Comparison of ENCODE assay signal across 1 cellular context in genomic region chr9:123360161-123361085, GRCh38.
A peak's percentile ranks its signal among the peaks of the same experiment; 100 is the strongest.
TF ChIP-seq lines count a peak whose summit lies in the region.

No MANE protein-coding gene starts in this region.

TF ChIP-seq in K562, 482 proteins besides CTCF, POLR2A, EP300 and RAD21 (continued from another document and continues in another):
- TF ChIP-seq TFAP4 (CRISPR knock-in tag; IDR thresholded peaks at IDR 0.05; ENCODE audit: borderline replicate concordance), result peak; percentile 88
- TF ChIP-seq NR4A1 (CRISPR knock-in tag; IDR thresholded peaks at IDR 0.05), result no peak
- peak; percentile 56; the same call in 1 of the 2 replicates for TF ChIP-seq NR4A1 (tag; IDR thresholded peaks at IDR 0.05)
- TF ChIP-seq TCF7L2 (IDR thresholded peaks at IDR 0.05; ENCODE audit: low read depth, low read length), result no peak
- TF ChIP-seq NFE2L1 (tag; IDR thresholded peaks at IDR 0.05; ENCODE audit: borderline replicate concordance, low read depth), result no peak
- no peak for TF ChIP-seq WHSC1 (IDR thresholded peaks at IDR 0.05; ENCODE audit: low read length)
- 0 out of 2 replicates have a peak, but pooled peaks have one; percentile 16 for TF ChIP-seq ELF4 (CRISPR knock-in tag; IDR thresholded peaks at IDR 0.05)
- TF ChIP-seq NFATC3 (IDR thresholded peaks at IDR 0.05), result no peak
- TF ChIP-seq NONO (IDR thresholded peaks at IDR 0.05; ENCODE audit: low read depth in 2 of 2, low read length in 1 of 2), result no peak
- no peak for TF ChIP-seq DEAF1 (CRISPR knock-in tag; IDR thresholded peaks at IDR 0.05)
- no peak for TF ChIP-seq KHSRP (IDR thresholded peaks at IDR 0.05)
- TF ChIP-seq SIRT6 (IDR thresholded peaks at IDR 0.05; ENCODE audit: low read depth, low read length), result no peak
- 0 out of 2 replicates have a peak, but pooled peaks have one; percentile 37 for TF ChIP-seq POLR2G (IDR thresholded peaks at IDR 0.05; ENCODE audit: low read depth, low read length)
- TF ChIP-seq CBX1 (IDR thresholded peaks at IDR 0.05; ENCODE audit: low read depth), result no peak
- no peak for TF ChIP-seq SNAPC5 (CRISPR knock-in tag; IDR thresholded peaks at IDR 0.05)
- no peak for TF ChIP-seq ZNF277 (CRISPR knock-in tag; IDR thresholded peaks at IDR 0.05; ENCODE audit: borderline replicate concordance)
- no peak for TF ChIP-seq CBX8 (IDR thresholded peaks at IDR 0.05; ENCODE audit: borderline replicate concordance, extremely low read depth, low read depth, low read length, poor library complexity, severe bottlenecking)
- TF ChIP-seq ZKSCAN8 (CRISPR knock-in tag; IDR thresholded peaks at IDR 0.05), result no peak
- TF ChIP-seq CEBPZ (IDR thresholded peaks at IDR 0.05; ENCODE audit: borderline replicate concordance, low read depth, low read length), result no peak
- no peak for TF ChIP-seq ESRRB (CRISPR knock-in tag; IDR thresholded peaks at IDR 0.05; ENCODE audit: borderline replicate concordance)
- no peak for TF ChIP-seq TCFL5 (CRISPR knock-in tag; conservative IDR thresholded peaks at IDR 0.05)
- peak; percentile 98 for TF ChIP-seq RFX1 (IDR thresholded peaks at IDR 0.05)
- TF ChIP-seq ZHX1 (conservative IDR thresholded peaks at IDR 0.05; ENCODE audit: low read length), result no peak
- TF ChIP-seq NR2C1 (IDR thresholded peaks at IDR 0.05), result peak; percentile 61; the same call in 1 of the 2 replicates
- peak; percentile 69 for TF ChIP-seq NR2C1 (tag; IDR thresholded peaks at IDR 0.05)
- 0 out of 2 replicates have a peak, but pooled peaks have one; percentile 19 for TF ChIP-seq ATF3 (IDR thresholded peaks at IDR 0.05)
- TF ChIP-seq ATF3 (CRISPR knock-in tag; conservative IDR thresholded peaks at IDR 0.05), result no peak
- no peak for TF ChIP-seq ZNF408 (CRISPR knock-in tag; IDR thresholded peaks at IDR 0.05; ENCODE audit: low read depth)
- 0 out of 2 replicates have a peak, but pooled peaks have one; percentile 20 for TF ChIP-seq KLF13 (tag; IDR thresholded peaks at IDR 0.05; ENCODE audit: borderline replicate concordance, low read depth)
- no peak for TF ChIP-seq ZNF133 (CRISPR knock-in tag; IDR thresholded peaks at IDR 0.05)
- peak; percentile 71 for TF ChIP-seq ARID1B (IDR thresholded peaks at IDR 0.05)
- no peak for TF ChIP-seq ZNF589 (CRISPR knock-in tag; IDR thresholded peaks at IDR 0.05; ENCODE audit: low read depth)
- TF ChIP-seq CBFB (CRISPR knock-in tag; IDR thresholded peaks at IDR 0.05), result 0 out of 2 replicates have a peak, but pooled peaks have one; percentile 48
- TF ChIP-seq KDM2B (CRISPR knock-in tag; IDR thresholded peaks at IDR 0.05), result no peak
- TF ChIP-seq ZBED1 (IDR thresholded peaks at IDR 0.05), result no peak
- peak in 1 of 2 experiments; percentile 29; a peak in 1 of 4 replicates for TF ChIP-seq SRF (CRISPR knock-in tag; IDR thresholded peaks at IDR 0.05)
- no peak for TF ChIP-seq MXD1 (CRISPR knock-in tag; IDR thresholded peaks at IDR 0.05; ENCODE audit: borderline replicate concordance, poor library complexity, severe bottlenecking)
- TF ChIP-seq YBX1 (IDR thresholded peaks at IDR 0.05), result no peak
- no peak for TF ChIP-seq HDAC1 (IDR thresholded peaks at IDR 0.05)
- TF ChIP-seq ZNF324 (CRISPR knock-in tag; IDR thresholded peaks at IDR 0.05), result no peak
- TF ChIP-seq ELK3 (CRISPR knock-in tag; IDR thresholded peaks at IDR 0.05), result no peak
- TF ChIP-seq EWSR1 (IDR thresholded peaks at IDR 0.05; ENCODE audit: borderline replicate concordance, low read depth, partially characterized antibody), result no peak
- TF ChIP-seq ZNF146 (CRISPR knock-in tag; IDR thresholded peaks at IDR 0.05; ENCODE audit: unreplicated experiment), result no peak
- TF ChIP-seq ERF (CRISPR knock-in tag; IDR thresholded peaks at IDR 0.05), result no peak
- TF ChIP-seq FOXO4 (CRISPR knock-in tag; IDR thresholded peaks at IDR 0.05), result no peak
- TF ChIP-seq GABPB1 (CRISPR knock-in tag; IDR thresholded peaks at IDR 0.05), result peak; percentile 73
- TF ChIP-seq TAF7 (tag; IDR thresholded peaks at IDR 0.05), result 0 out of 2 replicates have a peak, but pooled peaks have one; percentile 31
- peak; percentile 57 for TF ChIP-seq TAL1 (IDR thresholded peaks at IDR 0.05)
- peak; percentile 24; the same call in 1 of the 2 replicates for TF ChIP-seq MECOM (CRISPR knock-in tag; IDR thresholded peaks at IDR 0.05)
- no peak for TF ChIP-seq FOS (IDR thresholded peaks at IDR 0.05; ENCODE audit: extremely low read depth, insufficient read length)
- TF ChIP-seq POLR2AphosphoS2 (IDR thresholded peaks at IDR 0.05; ENCODE audit: low read length), result no peak
